28 cellular contexts compared by ENCODE assay signal in genomic region chr14:46432516-46432915, GRCh38.
"Had no signal": no experiment of that assay in that cellular context is flagged by ENCODE, and none has a peak within 500 bp of the region (broad histone marks: within the 10 kb centered on the region; RNA-seq: fewer than 3 reads in every experiment).

No MANE protein-coding gene starts in this region.

- H3K4me3 Mint-ChIP-seq: dendritic cell treated with granulocyte-macrophage colony-stimulating factor and Interleukin-4, amounts not matched to agents 40 ng/mL and 50 ng/mL, for 4 days; memory B cell; mesothelial cell of epicardium; naive B cell; natural killer cell treated with Interleukin-12 subunit alpha and Interleukin-12 subunit beta and Interleukin-15 and Interleukin-18, amount 100 ng/mL, for 72 hours; neural crest cell; stimulated activated effector memory CD8-positive, alpha-beta T cell treated with anti-CD3 and anti-CD28 coated beads, Interleukin-12 subunit alpha, Interleukin-12 subunit beta, amount 100 ng/mL, for 72 hours had no signal

- H3K27me3 Mint-ChIP-seq: dendritic cell treated with granulocyte-macrophage colony-stimulating factor and Interleukin-4, amounts not matched to agents 40 ng/mL and 50 ng/mL, for 4 days; memory B cell; naive B cell; natural killer cell treated with Interleukin-12 subunit alpha and Interleukin-12 subunit beta and Interleukin-15 and Interleukin-18, amount 100 ng/mL, for 72 hours had no signal

- H3K27me3 ChIP-seq: colonic mucosa, esophagus muscularis mucosa, heart right ventricle, right atrium auricular region, sigmoid colon, stomach, thyroid gland, vagina had no signal

- H3K27ac ChIP-seq: colonic mucosa, esophagus muscularis mucosa, heart right ventricle, prostate gland, right atrium auricular region, sigmoid colon, stomach, thyroid gland, vagina had no signal

- H3K36me3 ChIP-seq: colonic mucosa, esophagus muscularis mucosa, heart right ventricle, prostate gland, right atrium auricular region, sigmoid colon, stomach, thyroid gland, vagina had no signal

- H3K9me3 Mint-ChIP-seq: natural killer cell treated with Interleukin-12 subunit alpha and Interleukin-12 subunit beta and Interleukin-15 and Interleukin-18, amount 100 ng/mL, for 72 hours; neural crest cell had no signal

- H3K4me3 ChIP-seq: colonic mucosa, esophagus muscularis mucosa, heart right ventricle, lung, mucosa of descending colon, prostate gland, right atrium auricular region, sigmoid colon, stomach, thyroid gland, vagina had no signal

- H3K9me3 ChIP-seq: colonic mucosa, esophagus muscularis mucosa, mucosa of descending colon, prostate gland, right atrium auricular region, sigmoid colon, stomach, thyroid gland, vagina had no signal

- H3K4me1 ChIP-seq: colonic mucosa, esophagus muscularis mucosa, heart right ventricle, prostate gland, right atrium auricular region, sigmoid colon, stomach, thyroid gland, vagina had no signal

- ATAC-seq: heart right ventricle; left lobe of liver; mucosa of descending colon; natural killer cell treated with Interleukin-12 subunit alpha and Interleukin-12 subunit beta and Interleukin-15 and Interleukin-18, amount 100 ng/mL, for 72 hours; stimulated activated effector memory CD8-positive, alpha-beta T cell treated with anti-CD3 and anti-CD28 coated beads, Interleukin-12 subunit alpha, Interleukin-12 subunit beta, amount 100 ng/mL, for 72 hours had no signal

- H3K4me1 Mint-ChIP-seq: memory B cell; mesothelial cell of epicardium; naive B cell; stimulated activated effector memory CD8-positive, alpha-beta T cell treated with anti-CD3 and anti-CD28 coated beads, Interleukin-12 subunit alpha, Interleukin-12 subunit beta, amount 100 ng/mL, for 72 hours had no signal

- DNase-seq: colonic mucosa; effector CD8-positive, alpha-beta T cell; foreskin melanocyte; glutamatergic neuron; heart right ventricle; hippocampal formation; kidney; mucosa of descending colon; naive B cell; sigmoid colon; stimulated activated CD4-positive, alpha-beta T cell treated with anti-CD3 and anti-CD28 coated beads, Interleukin-2, amount 100 ng/mL, for 24 hours; stimulated activated CD4-positive, alpha-beta T cell treated with anti-CD3 and anti-CD28 coated beads, Interleukin-4, amount 100 ng/mL, for 24 hours; stimulated activated naive CD4-positive, alpha-beta T cell treated with Interleukin-2 at 50 U/mL for 16 hours; stomach; thyroid gland; trophoblast cell had no signal

- H3K36me3 Mint-ChIP-seq: memory B cell; mesothelial cell of epicardium; naive B cell; stimulated activated effector memory CD8-positive, alpha-beta T cell treated with anti-CD3 and anti-CD28 coated beads, Interleukin-12 subunit alpha, Interleukin-12 subunit beta, amount 100 ng/mL, for 72 hours had no signal

- H3K27ac Mint-ChIP-seq: dendritic cell treated with granulocyte-macrophage colony-stimulating factor and Interleukin-4, amounts not matched to agents 40 ng/mL and 50 ng/mL, for 4 days; memory B cell; mesothelial cell of epicardium; naive B cell; natural killer cell treated with Interleukin-12 subunit alpha and Interleukin-12 subunit beta and Interleukin-15 and Interleukin-18, amount 100 ng/mL, for 72 hours; stimulated activated effector memory CD8-positive, alpha-beta T cell treated with anti-CD3 and anti-CD28 coated beads, Interleukin-12 subunit alpha, Interleukin-12 subunit beta, amount 100 ng/mL, for 72 hours had no signal
